Comparison of ENCODE assay signal across 18 cellular contexts in genomic region chr1:240998024-240998423, GRCh38.
DNase-seq lines count a peak whose midpoint lies in the region; ATAC-seq and TF ChIP-seq lines count a peak whose summit lies in the region.
"Had no signal": no experiment of that assay in that cellular context is flagged by ENCODE, and none has a peak within 500 bp of the region (broad histone marks: within the 10 kb centered on the region; RNA-seq: fewer than 3 reads in every experiment).

No MANE protein-coding gene starts in this region.

- no peaks in the 10 kb centered on the region for H3K79me2 ChIP-seq in GM23248 (ENCODE audit: insufficient read depth)

- H3K9me2 ChIP-seq in GM23248 (ENCODE audit: insufficient read depth) = no peaks in the 10 kb centered on the region

- no peaks in the 10 kb centered on the region for H3K4me1 ChIP-seq in GM23248 (ENCODE audit: insufficient read depth)
- H3K4me1 ChIP-seq: right atrium auricular region, uterus had no signal

- no peaks in the 10 kb centered on the region for H4K20me1 ChIP-seq in GM23248 (ENCODE audit: insufficient read depth)

- peaks cover 16% of the 10 kb centered on the region; the same call in 1 of the 2 replicates for H3K27me3 ChIP-seq in GM23248 (replicated peaks; ENCODE audit: insufficient read depth)
- H3K27me3 ChIP-seq: ovary, right atrium auricular region, uterus had no signal

- no peak overlapping the region for H3K27ac ChIP-seq in GM23248
- H3K27ac ChIP-seq: ovary, right atrium auricular region, uterus had no signal

- DNase-seq in AG09309 (ENCODE audit: low read depth) (peak; percentile 16), GM23248 (peak; percentile 42), astrocyte of the spinal cord (ENCODE audit: low read depth, low spot score) (peak; percentile 38), myocyte (ENCODE audit: low read depth) (peak; percentile 16), SHP77 treated with DMSO at 0.1 percent for 48 hours (lab: John Stamatoyannopoulos, UW) (no peak), cortex of kidney (lab: John Stamatoyannopoulos, UW) (no peak), MV-4-11 (lab: John Stamatoyannopoulos, UW) (no peak)
- DNase-seq: activated CD4-positive, alpha-beta T cell treated with anti-CD3 and anti-CD28 coated beads for 4 hours; activated naive CD8-positive, alpha-beta T cell treated with anti-CD3 and anti-CD28 coated beads, Interleukin-2, amount 50 U/mL, for 24 hours; dermis blood vessel endothelial cell; kidney; mammary epithelial cell; NCI-H1694; ovary; uterus had no signal

- H3K36me3 ChIP-seq in GM23248 (ENCODE audit: low read depth) = no peaks in the 10 kb centered on the region
- H3K36me3 ChIP-seq: ovary, right atrium auricular region, uterus had no signal

- 3 to 5% methylated on average over 5 of the region's 5 CpGs for WGBS in GM23248 (ENCODE audit: low coverage in 1 of 2, low lambda C conversion rate in 2 of 2, missing lambda C conversion rate in 2 of 2), 2 experiments

- no peak for TF ChIP-seq CTCF in AG09309 (IDR thresholded peaks at IDR 0.05; ENCODE audit: control insufficient read depth, insufficient read depth, low read depth, low read length, missing control alignments)
- TF ChIP-seq CTCF in astrocyte of the spinal cord (IDR thresholded peaks at IDR 0.05; ENCODE audit: low read depth, low read length) = no peak

- H3K9ac ChIP-seq in GM23248 = no peak overlapping the region

- ATAC-seq in GM18873 (IDR thresholded peaks at IDR 0.05; ENCODE audit: low FRiP score, unreplicated experiment) = no peak
- ATAC-seq: activated naive CD8-positive, alpha-beta T cell treated with anti-CD3 and anti-CD28 coated beads, Interleukin-2, amount 50 U/mL, for 24 hours; activated T-helper 17 cell treated with anti-CD3 and anti-CD28 coated beads, Interleukin-2, amount 50 U/mL, for 72 hours had no signal

- no peak overlapping the region for H2AFZ ChIP-seq in GM23248

- in situ Hi-C loops in GM23248 (cut with MboI) (no loop called here), astrocyte of the spinal cord (cut with HindIII; ENCODE audit: low sequenced_read_pairs) (no loop called here)

- H3K9me3 ChIP-seq in GM23248 (ENCODE audit: low read depth) = no peaks in the 10 kb centered on the region
- H3K9me3 ChIP-seq: ovary, uterus had no signal

- H3K4me2 ChIP-seq in GM23248 (ENCODE audit: unreplicated experiment) = no peak overlapping the region

- no peaks in the 10 kb centered on the region for H3F3A ChIP-seq in GM23248 (ENCODE audit: insufficient read depth)

- H3K4me3 ChIP-seq in AG09309 (ENCODE audit: control insufficient read depth, low read depth, low read length) = no peak overlapping the region
- no peak overlapping the region; the same call in 1 of the 2 replicates for H3K4me3 ChIP-seq in GM23248
- no peak overlapping the region for H3K4me3 ChIP-seq in astrocyte of the spinal cord (ENCODE audit: low read depth, low read length)
- H3K4me3 ChIP-seq: ovary, right atrium auricular region, uterus had no signal

Comparison
In these comparisons a context has a peak if more than half of its experiments do, and no peak if none do; other contexts are left out.
1. DNase-seq: peak in AG09309 (single experiment), GM23248 (single experiment), astrocyte of the spinal cord (single experiment) and myocyte (single experiment); none in SHP77 treated with DMSO at 0.1 percent for 48 hours (single experiment), cortex of kidney (single experiment) and MV-4-11 (single experiment).